Comparison of ENCODE assay signal across 31 cellular contexts in the genomic region with DNA sequence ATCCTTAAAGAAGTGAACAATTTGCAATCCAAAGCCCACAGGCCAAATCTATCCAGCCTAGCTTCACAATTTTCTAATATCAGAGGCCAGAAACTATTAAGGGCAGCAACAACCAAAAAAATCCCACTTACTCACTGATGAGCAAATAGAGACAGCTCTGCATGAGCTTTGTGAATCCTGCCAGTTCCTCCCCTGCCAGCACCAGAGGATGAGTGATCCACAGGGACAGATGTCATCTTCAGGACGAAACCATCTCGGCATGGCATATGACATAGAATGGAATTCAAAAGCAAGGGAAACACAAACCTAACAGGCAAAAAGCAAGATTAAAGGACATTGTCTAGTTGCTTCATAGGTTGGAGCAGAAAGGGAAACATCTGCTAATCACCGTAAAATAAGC. TPM values are rescaled to one million over a fixed set of nuclear protein-coding genes. Genes with fewer than 3 reads are reported as not detected.
"Had no signal": no experiment of that assay in that cellular context is flagged by ENCODE, and none has a peak within 500 bp of the region (broad histone marks: within the 10 kb centered on the region; RNA-seq: fewer than 3 reads in every experiment).

No MANE protein-coding gene starts in this region.

- H3K4me1 Mint-ChIP-seq: immature natural killer cell; stimulated activated memory B cell treated with anti-CD40 and anti-IgM and Interleukin-4, amounts not matched to agents 10 μg/mL and 1 μg/mL and 100 μg/mL, for 72 hours had no signal

- H3K36me3 ChIP-seq: esophagus muscularis mucosa, gastroesophageal sphincter, left ventricle myocardium inferior, lower lobe of right lung, neural progenitor cell, ovary, right lobe of liver, spleen, tibial artery, upper lobe of right lung, vagina had no signal

- H3K27me3 ChIP-seq: ovary, right lobe of liver, upper lobe of right lung, vagina had no signal

- H3K4me1 ChIP-seq: lower lobe of right lung, upper lobe of right lung, vagina had no signal

- H3K27ac ChIP-seq: coronary artery, esophagus muscularis mucosa, gastroesophageal sphincter, left ventricle myocardium inferior, lower lobe of right lung, neural progenitor cell, ovary, right lobe of liver, spleen, tibial artery, upper lobe of right lung, vagina had no signal

- H3K9me3 Mint-ChIP-seq: endodermal cell; neural progenitor cell; stimulated activated naive CD8-positive, alpha-beta T cell treated with anti-CD3 and anti-CD28 coated beads, Interleukin-15, Interleukin-2, amounts not matched to agents 100 ng/mL and 50 ng/mL, for 24 hours had no signal

- H2AFZ ChIP-seq: neural progenitor cell had no signal

- H3K9me3 ChIP-seq: esophagus muscularis mucosa, gastroesophageal sphincter, left ventricle myocardium inferior, lower lobe of right lung, mucosa of descending colon, ovary, right lobe of liver, tibial artery, upper lobe of right lung, vagina had no signal

- H3K9ac ChIP-seq: neural progenitor cell had no signal

- H3K4me3 ChIP-seq: coronary artery, esophagus muscularis mucosa, gastroesophageal sphincter, left ventricle myocardium inferior, lower lobe of right lung, mucosa of descending colon, neural progenitor cell, ovary, right lobe of liver, spleen, tibial artery, upper lobe of right lung, vagina had no signal

- H3K4me2 ChIP-seq: neural progenitor cell had no signal

- H3K4me3 Mint-ChIP-seq: endodermal cell; immature natural killer cell; naive thymus-derived CD8-positive, alpha-beta T cell; neural progenitor cell; stimulated activated memory B cell treated with anti-CD40 and anti-IgM and Interleukin-4, amounts not matched to agents 10 μg/mL and 1 μg/mL and 100 μg/mL, for 72 hours; stimulated activated naive CD8-positive, alpha-beta T cell treated with anti-CD3 and anti-CD28 coated beads, Interleukin-15, Interleukin-2, amounts not matched to agents 100 ng/mL and 50 ng/mL, for 24 hours had no signal

- ATAC-seq: gastroesophageal sphincter; left cardiac atrium; lower lobe of right lung; mucosa of descending colon; naive thymus-derived CD8-positive, alpha-beta T cell; right lobe of liver; stimulated activated memory B cell treated with anti-CD40 and anti-IgM and Interleukin-4, amounts not matched to agents 10 μg/mL and 1 μg/mL and 100 μg/mL, for 72 hours; upper lobe of right lung had no signal

- DNase-seq: cerebellar nuclear complex; effector CD4-positive, alpha-beta T cell; endodermal cell; immature natural killer cell; kidney; left cardiac atrium; left ventricle myocardium inferior; lower lobe of right lung; mesendoderm; mucosa of descending colon; naive thymus-derived CD8-positive, alpha-beta T cell; nucleus accumbens; ovary; right lobe of liver; spleen; stimulated activated CD4-positive, alpha-beta T cell treated with anti-CD3 and anti-CD28 coated beads, Interleukin-15, amount 100 ng/mL, for 24 hours; stimulated activated CD4-positive, alpha-beta T cell treated with anti-CD3 and anti-CD28 coated beads, Interleukin-1b, Interleukin-23, amount 100 ng/mL, for 48 hours; stimulated activated CD4-positive, alpha-beta T cell treated with anti-CD3 and anti-CD28 coated beads, Interleukin-4, amount 100 ng/mL, for 24 hours; tibial artery; upper lobe of right lung had no signal

- H3K36me3 Mint-ChIP-seq: neural progenitor cell; stimulated activated memory B cell treated with anti-CD40 and anti-IgM and Interleukin-4, amounts not matched to agents 10 μg/mL and 1 μg/mL and 100 μg/mL, for 72 hours had no signal

- H3K27ac Mint-ChIP-seq: endodermal cell; immature natural killer cell; naive thymus-derived CD8-positive, alpha-beta T cell; neural progenitor cell; stimulated activated memory B cell treated with anti-CD40 and anti-IgM and Interleukin-4, amounts not matched to agents 10 μg/mL and 1 μg/mL and 100 μg/mL, for 72 hours; stimulated activated naive CD8-positive, alpha-beta T cell treated with anti-CD3 and anti-CD28 coated beads, Interleukin-15, Interleukin-2, amounts not matched to agents 100 ng/mL and 50 ng/mL, for 24 hours had no signal

RNA-seq across cellular contexts. Expression of gene DSC2, which starts 2.2 kb away (rescaled TPM):
- total RNA-seq: endothelial cell of umbilical vein; naive thymus-derived CD8-positive, alpha-beta T cell had no signal
- polyA plus RNA-seq: immature natural killer cell; naive thymus-derived CD8-positive, alpha-beta T cell had no signal

RNA-seq across cellular contexts. Expression of gene DSC1, which starts 58.2 kb away (rescaled TPM):
- total RNA-seq: dermis microvascular lymphatic vessel endothelial cell, endodermal cell, endothelial cell of umbilical vein, esophagus muscularis mucosa, fibroblast of villous mesenchyme, gastroesophageal sphincter, kidney, lower lobe of right lung, posterior vena cava, right lobe of liver, upper lobe of right lung had no signal
- polyA plus RNA-seq: endothelial cell of umbilical vein, ovary, spleen had no signal
